ENCODE assay signal across 1 cellular context in the genomic region with DNA sequence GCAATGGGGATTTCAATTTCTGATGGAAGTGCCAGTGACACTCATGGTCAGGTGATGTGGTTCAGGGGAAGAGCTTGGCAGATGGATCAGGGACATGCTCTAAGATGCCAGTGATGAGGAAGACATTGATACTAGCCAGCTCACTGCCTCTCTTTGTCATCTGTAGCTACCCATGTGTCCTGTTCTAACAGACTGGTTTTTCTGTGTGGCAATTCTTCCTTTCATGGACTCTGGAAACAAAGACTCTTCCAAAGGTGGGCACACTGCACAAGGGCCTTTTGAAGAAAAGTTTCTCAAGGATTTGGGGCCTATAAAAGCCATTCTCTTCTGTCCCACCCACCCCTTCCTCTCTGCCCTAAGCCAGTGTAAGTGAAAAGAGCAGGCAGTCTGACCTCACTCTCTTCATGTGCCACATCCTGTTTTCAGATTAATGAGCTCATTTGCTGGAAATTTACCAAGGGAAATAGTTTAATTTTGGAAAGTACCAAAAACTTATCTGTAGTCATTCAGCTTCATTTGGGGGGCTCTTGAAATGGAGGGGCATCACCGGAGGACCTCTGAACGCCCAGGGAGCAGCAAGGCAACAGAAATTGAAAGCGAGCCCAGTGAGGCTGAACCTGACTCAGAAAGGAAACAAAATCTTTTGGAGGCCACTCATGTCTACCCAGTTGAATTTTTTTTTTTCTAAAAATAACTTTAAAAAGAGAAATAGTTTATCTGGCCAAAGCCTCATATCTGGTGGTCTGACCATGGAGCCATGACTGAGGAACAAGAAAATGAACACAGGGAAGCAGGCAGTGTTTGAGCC.
TF ChIP-seq lines count a peak whose summit lies in the region.

No MANE protein-coding gene starts in this region.

TF ChIP-seq in GM12878, 131 proteins besides CTCF, POLR2A, EP300 and RAD21 (continued from another document and continues in another):
- TF ChIP-seq, protein P1, sequence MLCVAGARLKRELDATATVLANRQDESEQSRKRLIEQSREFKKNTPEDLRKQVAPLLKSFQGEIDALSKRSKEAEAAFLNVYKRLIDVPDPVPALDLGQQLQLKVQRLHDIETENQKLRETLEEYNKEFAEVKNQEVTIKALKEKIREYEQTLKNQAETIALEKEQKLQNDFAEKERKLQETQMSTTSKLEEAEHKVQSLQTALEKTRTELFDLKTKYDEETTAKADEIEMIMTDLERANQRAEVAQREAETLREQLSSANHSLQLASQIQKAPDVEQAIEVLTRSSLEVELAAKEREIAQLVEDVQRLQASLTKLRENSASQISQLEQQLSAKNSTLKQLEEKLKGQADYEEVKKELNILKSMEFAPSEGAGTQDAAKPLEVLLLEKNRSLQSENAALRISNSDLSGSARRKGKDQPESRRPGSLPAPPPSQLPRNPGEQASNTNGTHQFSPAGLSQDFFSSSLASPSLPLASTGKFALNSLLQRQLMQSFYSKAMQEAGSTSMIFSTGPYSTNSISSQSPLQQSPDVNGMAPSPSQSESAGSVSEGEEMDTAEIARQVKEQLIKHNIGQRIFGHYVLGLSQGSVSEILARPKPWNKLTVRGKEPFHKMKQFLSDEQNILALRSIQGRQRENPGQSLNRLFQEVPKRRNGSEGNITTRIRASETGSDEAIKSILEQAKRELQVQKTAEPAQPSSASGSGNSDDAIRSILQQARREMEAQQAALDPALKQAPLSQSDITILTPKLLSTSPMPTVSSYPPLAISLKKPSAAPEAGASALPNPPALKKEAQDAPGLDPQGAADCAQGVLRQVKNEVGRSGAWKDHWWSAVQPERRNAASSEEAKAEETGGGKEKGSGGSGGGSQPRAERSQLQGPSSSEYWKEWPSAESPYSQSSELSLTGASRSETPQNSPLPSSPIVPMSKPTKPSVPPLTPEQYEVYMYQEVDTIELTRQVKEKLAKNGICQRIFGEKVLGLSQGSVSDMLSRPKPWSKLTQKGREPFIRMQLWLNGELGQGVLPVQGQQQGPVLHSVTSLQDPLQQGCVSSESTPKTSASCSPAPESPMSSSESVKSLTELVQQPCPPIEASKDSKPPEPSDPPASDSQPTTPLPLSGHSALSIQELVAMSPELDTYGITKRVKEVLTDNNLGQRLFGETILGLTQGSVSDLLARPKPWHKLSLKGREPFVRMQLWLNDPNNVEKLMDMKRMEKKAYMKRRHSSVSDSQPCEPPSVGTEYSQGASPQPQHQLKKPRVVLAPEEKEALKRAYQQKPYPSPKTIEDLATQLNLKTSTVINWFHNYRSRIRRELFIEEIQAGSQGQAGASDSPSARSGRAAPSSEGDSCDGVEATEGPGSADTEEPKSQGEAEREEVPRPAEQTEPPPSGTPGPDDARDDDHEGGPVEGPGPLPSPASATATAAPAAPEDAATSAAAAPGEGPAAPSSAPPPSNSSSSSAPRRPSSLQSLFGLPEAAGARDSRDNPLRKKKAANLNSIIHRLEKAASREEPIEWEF (IDR thresholded peaks at IDR 0.05; ENCODE audit: insufficient replicate concordance, low read depth, low read length): peak; percentile 62
- TF ChIP-seq DPF2 (IDR thresholded peaks at IDR 0.05): peak; percentile 91
- no peak for TF ChIP-seq PAX8 (IDR thresholded peaks at IDR 0.05)
- TF ChIP-seq SPI1 (IDR thresholded peaks at IDR 0.05; ENCODE audit: borderline replicate concordance, insufficient read depth, low read depth, low read length): peak; percentile 90
- TF ChIP-seq ZNF217 (IDR thresholded peaks at IDR 0.05): no peak
- no peak for TF ChIP-seq HDAC2 (IDR thresholded peaks at IDR 0.05)
- TF ChIP-seq, protein P2, sequence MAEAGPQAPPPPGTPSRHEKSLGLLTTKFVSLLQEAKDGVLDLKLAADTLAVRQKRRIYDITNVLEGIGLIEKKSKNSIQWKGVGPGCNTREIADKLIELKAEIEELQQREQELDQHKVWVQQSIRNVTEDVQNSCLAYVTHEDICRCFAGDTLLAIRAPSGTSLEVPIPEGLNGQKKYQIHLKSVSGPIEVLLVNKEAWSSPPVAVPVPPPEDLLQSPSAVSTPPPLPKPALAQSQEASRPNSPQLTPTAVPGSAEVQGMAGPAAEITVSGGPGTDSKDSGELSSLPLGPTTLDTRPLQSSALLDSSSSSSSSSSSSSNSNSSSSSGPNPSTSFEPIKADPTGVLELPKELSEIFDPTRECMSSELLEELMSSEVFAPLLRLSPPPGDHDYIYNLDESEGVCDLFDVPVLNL (IDR thresholded peaks at IDR 0.05; ENCODE audit: low read depth, low read length): no peak
- TF ChIP-seq, protein P3, sequence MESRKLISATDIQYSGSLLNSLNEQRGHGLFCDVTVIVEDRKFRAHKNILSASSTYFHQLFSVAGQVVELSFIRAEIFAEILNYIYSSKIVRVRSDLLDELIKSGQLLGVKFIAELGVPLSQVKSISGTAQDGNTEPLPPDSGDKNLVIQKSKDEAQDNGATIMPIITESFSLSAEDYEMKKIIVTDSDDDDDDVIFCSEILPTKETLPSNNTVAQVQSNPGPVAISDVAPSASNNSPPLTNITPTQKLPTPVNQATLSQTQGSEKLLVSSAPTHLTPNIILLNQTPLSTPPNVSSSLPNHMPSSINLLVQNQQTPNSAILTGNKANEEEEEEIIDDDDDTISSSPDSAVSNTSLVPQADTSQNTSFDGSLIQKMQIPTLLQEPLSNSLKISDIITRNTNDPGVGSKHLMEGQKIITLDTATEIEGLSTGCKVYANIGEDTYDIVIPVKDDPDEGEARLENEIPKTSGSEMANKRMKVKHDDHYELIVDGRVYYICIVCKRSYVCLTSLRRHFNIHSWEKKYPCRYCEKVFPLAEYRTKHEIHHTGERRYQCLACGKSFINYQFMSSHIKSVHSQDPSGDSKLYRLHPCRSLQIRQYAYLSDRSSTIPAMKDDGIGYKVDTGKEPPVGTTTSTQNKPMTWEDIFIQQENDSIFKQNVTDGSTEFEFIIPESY (IDR thresholded peaks at IDR 0.05): no peak
- TF ChIP-seq, protein P4, sequence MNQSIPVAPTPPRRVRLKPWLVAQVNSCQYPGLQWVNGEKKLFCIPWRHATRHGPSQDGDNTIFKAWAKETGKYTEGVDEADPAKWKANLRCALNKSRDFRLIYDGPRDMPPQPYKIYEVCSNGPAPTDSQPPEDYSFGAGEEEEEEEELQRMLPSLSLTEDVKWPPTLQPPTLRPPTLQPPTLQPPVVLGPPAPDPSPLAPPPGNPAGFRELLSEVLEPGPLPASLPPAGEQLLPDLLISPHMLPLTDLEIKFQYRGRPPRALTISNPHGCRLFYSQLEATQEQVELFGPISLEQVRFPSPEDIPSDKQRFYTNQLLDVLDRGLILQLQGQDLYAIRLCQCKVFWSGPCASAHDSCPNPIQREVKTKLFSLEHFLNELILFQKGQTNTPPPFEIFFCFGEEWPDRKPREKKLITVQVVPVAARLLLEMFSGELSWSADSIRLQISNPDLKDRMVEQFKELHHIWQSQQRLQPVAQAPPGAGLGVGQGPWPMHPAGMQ (IDR thresholded peaks at IDR 0.05; ENCODE audit: borderline replicate concordance): no peak
- TF ChIP-seq, protein P5, sequence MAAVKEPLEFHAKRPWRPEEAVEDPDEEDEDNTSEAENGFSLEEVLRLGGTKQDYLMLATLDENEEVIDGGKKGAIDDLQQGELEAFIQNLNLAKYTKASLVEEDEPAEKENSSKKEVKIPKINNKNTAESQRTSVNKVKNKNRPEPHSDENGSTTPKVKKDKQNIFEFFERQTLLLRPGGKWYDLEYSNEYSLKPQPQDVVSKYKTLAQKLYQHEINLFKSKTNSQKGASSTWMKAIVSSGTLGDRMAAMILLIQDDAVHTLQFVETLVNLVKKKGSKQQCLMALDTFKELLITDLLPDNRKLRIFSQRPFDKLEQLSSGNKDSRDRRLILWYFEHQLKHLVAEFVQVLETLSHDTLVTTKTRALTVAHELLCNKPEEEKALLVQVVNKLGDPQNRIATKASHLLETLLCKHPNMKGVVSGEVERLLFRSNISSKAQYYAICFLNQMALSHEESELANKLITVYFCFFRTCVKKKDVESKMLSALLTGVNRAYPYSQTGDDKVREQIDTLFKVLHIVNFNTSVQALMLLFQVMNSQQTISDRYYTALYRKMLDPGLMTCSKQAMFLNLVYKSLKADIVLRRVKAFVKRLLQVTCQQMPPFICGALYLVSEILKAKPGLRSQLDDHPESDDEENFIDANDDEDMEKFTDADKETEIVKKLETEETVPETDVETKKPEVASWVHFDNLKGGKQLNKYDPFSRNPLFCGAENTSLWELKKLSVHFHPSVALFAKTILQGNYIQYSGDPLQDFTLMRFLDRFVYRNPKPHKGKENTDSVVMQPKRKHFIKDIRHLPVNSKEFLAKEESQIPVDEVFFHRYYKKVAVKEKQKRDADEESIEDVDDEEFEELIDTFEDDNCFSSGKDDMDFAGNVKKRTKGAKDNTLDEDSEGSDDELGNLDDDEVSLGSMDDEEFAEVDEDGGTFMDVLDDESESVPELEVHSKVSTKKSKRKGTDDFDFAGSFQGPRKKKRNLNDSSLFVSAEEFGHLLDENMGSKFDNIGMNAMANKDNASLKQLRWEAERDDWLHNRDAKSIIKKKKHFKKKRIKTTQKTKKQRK (IDR thresholded peaks at IDR 0.05; ENCODE audit: low read depth, low read length): no peak
- TF ChIP-seq BMI1 (IDR thresholded peaks at IDR 0.05; ENCODE audit: borderline replicate concordance): peak; percentile 67
- TF ChIP-seq ATF7 (IDR thresholded peaks at IDR 0.05; ENCODE audit: low read depth): peak; percentile 99
- TF ChIP-seq SMC3 (IDR thresholded peaks at IDR 0.05; ENCODE audit: borderline replicate concordance, low read length): 0 out of 2 replicates have a peak, but pooled peaks have one; percentile 16
- TF ChIP-seq SP1 (IDR thresholded peaks at IDR 0.05; ENCODE audit: low read depth, low read length): no peak
- TF ChIP-seq BACH1 (IDR thresholded peaks at IDR 0.05; ENCODE audit: borderline replicate concordance): no peak
- peak; percentile 57 for TF ChIP-seq RFX5 (IDR thresholded peaks at IDR 0.05; ENCODE audit: low read depth, low read length)
- no peak for TF ChIP-seq FOS (IDR thresholded peaks at IDR 0.05; ENCODE audit: borderline replicate concordance, extremely low read depth, insufficient read length)
- TF ChIP-seq CHD4 (IDR thresholded peaks at IDR 0.05): no peak
- no peak for TF ChIP-seq ZSCAN29 (IDR thresholded peaks at IDR 0.05)
- TF ChIP-seq, protein P6, sequence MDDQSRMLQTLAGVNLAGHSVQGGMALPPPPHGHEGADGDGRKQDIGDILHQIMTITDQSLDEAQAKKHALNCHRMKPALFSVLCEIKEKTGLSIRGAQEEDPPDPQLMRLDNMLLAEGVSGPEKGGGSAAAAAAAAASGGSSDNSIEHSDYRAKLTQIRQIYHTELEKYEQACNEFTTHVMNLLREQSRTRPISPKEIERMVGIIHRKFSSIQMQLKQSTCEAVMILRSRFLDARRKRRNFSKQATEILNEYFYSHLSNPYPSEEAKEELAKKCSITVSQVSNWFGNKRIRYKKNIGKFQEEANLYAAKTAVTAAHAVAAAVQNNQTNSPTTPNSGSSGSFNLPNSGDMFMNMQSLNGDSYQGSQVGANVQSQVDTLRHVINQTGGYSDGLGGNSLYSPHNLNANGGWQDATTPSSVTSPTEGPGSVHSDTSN (IDR thresholded peaks at IDR 0.05; ENCODE audit: insufficient replicate concordance, low read depth, low read length): no peak
- peak; percentile 58; the same call in 1 of the 2 replicates for TF ChIP-seq CBFB (IDR thresholded peaks at IDR 0.05; ENCODE audit: low read depth)
- peak; percentile 87 for TF ChIP-seq EED (IDR thresholded peaks at IDR 0.05; ENCODE audit: low read depth)
- TF ChIP-seq, protein P7, sequence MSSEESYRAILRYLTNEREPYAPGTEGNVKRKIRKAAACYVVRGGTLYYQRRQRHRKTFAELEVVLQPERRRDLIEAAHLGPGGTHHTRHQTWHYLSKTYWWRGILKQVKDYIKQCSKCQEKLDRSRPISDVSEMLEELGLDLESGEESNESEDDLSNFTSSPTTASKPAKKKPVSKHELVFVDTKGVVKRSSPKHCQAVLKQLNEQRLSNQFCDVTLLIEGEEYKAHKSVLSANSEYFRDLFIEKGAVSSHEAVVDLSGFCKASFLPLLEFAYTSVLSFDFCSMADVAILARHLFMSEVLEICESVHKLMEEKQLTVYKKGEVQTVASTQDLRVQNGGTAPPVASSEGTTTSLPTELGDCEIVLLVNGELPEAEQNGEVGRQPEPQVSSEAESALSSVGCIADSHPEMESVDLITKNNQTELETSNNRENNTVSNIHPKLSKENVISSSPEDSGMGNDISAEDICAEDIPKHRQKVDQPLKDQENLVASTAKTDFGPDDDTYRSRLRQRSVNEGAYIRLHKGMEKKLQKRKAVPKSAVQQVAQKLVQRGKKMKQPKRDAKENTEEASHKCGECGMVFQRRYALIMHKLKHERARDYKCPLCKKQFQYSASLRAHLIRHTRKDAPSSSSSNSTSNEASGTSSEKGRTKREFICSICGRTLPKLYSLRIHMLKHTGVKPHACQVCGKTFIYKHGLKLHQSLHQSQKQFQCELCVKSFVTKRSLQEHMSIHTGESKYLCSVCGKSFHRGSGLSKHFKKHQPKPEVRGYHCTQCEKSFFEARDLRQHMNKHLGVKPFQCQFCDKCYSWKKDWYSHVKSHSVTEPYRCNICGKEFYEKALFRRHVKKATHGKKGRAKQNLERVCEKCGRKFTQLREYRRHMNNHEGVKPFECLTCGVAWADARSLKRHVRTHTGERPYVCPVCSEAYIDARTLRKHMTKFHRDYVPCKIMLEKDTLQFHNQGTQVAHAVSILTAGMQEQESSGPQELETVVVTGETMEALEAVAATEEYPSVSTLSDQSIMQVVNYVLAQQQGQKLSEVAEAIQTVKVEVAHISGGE (CRISPR knock-in tag; IDR thresholded peaks at IDR 0.05): no peak
- no peak for TF ChIP-seq CEBPB (IDR thresholded peaks at IDR 0.05; ENCODE audit: borderline replicate concordance in 1 of 2, low read depth in 2 of 2, low read length in 2 of 2)
- TF ChIP-seq ZZZ3 (IDR thresholded peaks at IDR 0.05; ENCODE audit: control insufficient read depth, insufficient read length, low read depth): no peak
- no peak for TF ChIP-seq CBX5 (IDR thresholded peaks at IDR 0.05; ENCODE audit: low read depth)
- 0 out of 2 replicates have a peak, but pooled peaks have one; percentile 34 for TF ChIP-seq GATAD2B (conservative IDR thresholded peaks at IDR 0.05; ENCODE audit: low read depth)
- TF ChIP-seq NFXL1 (IDR thresholded peaks at IDR 0.05; ENCODE audit: borderline replicate concordance): no peak
- no peak for TF ChIP-seq NFYA (IDR thresholded peaks at IDR 0.05; ENCODE audit: borderline replicate concordance, low read depth, low read length)
- TF ChIP-seq STAT1 (conservative IDR thresholded peaks at IDR 0.05): no peak
- TF ChIP-seq, protein P8, sequence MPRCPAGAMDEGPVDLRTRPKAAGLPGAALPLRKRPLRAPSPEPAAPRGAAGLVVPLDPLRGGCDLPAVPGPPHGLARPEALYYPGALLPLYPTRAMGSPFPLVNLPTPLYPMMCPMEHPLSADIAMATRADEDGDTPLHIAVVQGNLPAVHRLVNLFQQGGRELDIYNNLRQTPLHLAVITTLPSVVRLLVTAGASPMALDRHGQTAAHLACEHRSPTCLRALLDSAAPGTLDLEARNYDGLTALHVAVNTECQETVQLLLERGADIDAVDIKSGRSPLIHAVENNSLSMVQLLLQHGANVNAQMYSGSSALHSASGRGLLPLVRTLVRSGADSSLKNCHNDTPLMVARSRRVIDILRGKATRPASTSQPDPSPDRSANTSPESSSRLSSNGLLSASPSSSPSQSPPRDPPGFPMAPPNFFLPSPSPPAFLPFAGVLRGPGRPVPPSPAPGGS (IDR thresholded peaks at IDR 0.05; ENCODE audit: borderline replicate concordance, insufficient read depth, low read depth, low read length, poor library complexity, severe bottlenecking): peak; percentile 80
- TF ChIP-seq STAT3 (IDR thresholded peaks at IDR 0.05; ENCODE audit: low read depth, low read length): peak; percentile 34; the same call in 1 of the 2 replicates
